ENCODE assay signal across 13 cellular contexts in the genomic region with DNA sequence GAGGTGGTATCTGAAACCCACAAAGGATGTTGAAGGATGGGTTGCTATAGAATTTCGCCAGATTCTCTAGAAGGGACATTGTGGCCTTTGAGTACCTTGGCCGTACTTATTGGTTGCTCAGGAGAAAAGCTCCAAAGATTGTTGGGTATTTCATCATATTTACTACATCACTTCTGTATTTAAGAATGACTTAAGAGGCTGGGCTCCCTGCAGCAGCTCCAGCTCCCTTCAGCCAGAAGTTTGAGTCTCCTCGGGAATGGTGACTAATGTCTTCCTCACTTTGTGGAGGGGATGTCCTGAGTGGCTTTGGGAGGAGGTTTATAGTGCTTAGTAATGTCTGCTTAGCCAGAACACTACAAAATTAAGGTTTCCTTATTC. TPM values are rescaled to one million over a fixed set of nuclear protein-coding genes. Genes with fewer than 3 reads are reported as not detected.
DNase-seq lines count a peak whose midpoint lies in the region; ATAC-seq, FAIRE-seq and TF ChIP-seq lines count a peak whose summit lies in the region.
"Had no signal": no experiment of that assay in that cellular context is flagged by ENCODE, and none has a peak within 500 bp of the region (broad histone marks: within the 10 kb centered on the region; RNA-seq: fewer than 3 reads in every experiment).

No MANE protein-coding gene starts in this region.

- H4K20me1 ChIP-seq in mammary epithelial cell (ENCODE audit: insufficient read depth, low read length), result no peaks in the 10 kb centered on the region
- H4K20me1 ChIP-seq in keratinocyte (ENCODE audit: control insufficient read depth, extremely low read depth, insufficient read depth, low read length), result no peaks in the 10 kb centered on the region

- POLR2A ChIA-PET in activated CD4-positive, alpha-beta memory T cell treated with anti-CD3 and anti-CD28 coated beads, Interleukin-2, amount 10 ng/mL, durations not matched to agents 7 days and 5 days (lab: Charles Lee), result no interaction called here

- no peak for TF ChIP-seq CTCF in mammary epithelial cell (conservative IDR thresholded peaks at IDR 0.05 in 1 of 2, IDR thresholded peaks at IDR 0.05 in 1 of 2; ENCODE audit: extremely low read depth in 1 of 2, insufficient read depth in 1 of 2, low read depth in 1 of 2, low read length in 2 of 2)
- no peak for TF ChIP-seq CTCF in keratinocyte (optimal IDR thresholded peaks at IDR 0.05 in 1 of 3, IDR thresholded peaks at IDR 0.05 in 1 of 3, conservative IDR thresholded peaks at IDR 0.05 in 1 of 3; ENCODE audit: extremely low read depth in 1 of 3, insufficient read depth in 2 of 3, low read length in 3 of 3)
- no peak for TF ChIP-seq CTCF in stomach (IDR thresholded peaks at IDR 0.05)

- peak; percentile 69 for FAIRE-seq in keratinocyte (lab: Jason Lieb, UNC)
- FAIRE-seq: kidney had no signal

- H3K9me3 Mint-ChIP-seq in activated CD4-positive, alpha-beta memory T cell treated with anti-CD3 and anti-CD28 coated beads, Interleukin-2, amount 10 ng/mL, durations not matched to agents 7 days and 5 days, result no peaks in the 10 kb centered on the region
- H3K9me3 Mint-ChIP-seq: activated T-cell treated with anti-CD3 and anti-CD28 coated beads, Interleukin-2, amount 50 U/mL, for 4 hours; dendritic cell treated with granulocyte-macrophage colony-stimulating factor and Interleukin-4, amounts not matched to agents 40 ng/mL and 50 ng/mL, for 4 days had no signal

- dilution Hi-C loops in mammary epithelial cell (cut with HindIII; ENCODE audit: low sequenced_read_pairs), result no loop called here
- dilution Hi-C loops in keratinocyte (cut with MboI; ENCODE audit: extremely low pct_ligation_motif_present, low sequenced_read_pairs), result no loop called here

- 57% methylated on average over 3 of the region's 3 CpGs for WGBS in mammary epithelial cell (ENCODE audit: low coverage, missing lambda C conversion rate)
- WGBS in stomach, 5 donors, result 80 to 89% (median 82%) methylated on average over 3 of the region's 3 CpGs

- ATAC-seq in Right ventricle myocardium inferior (peak; percentile 80), GM19395 (IDR thresholded peaks at IDR 0.05; ENCODE audit: unreplicated experiment) (no peak)
- ATAC-seq: activated T-cell treated with anti-CD3 and anti-CD28 coated beads, Interleukin-2, amount 50 U/mL, for 4 hours had no signal

- no peak overlapping the region for H3K4me3 Mint-ChIP-seq in activated CD4-positive, alpha-beta memory T cell treated with anti-CD3 and anti-CD28 coated beads, Interleukin-2, amount 10 ng/mL, durations not matched to agents 7 days and 5 days
- H3K4me3 Mint-ChIP-seq: activated T-cell treated with anti-CD3 and anti-CD28 coated beads, Interleukin-2, amount 50 U/mL, for 4 hours; dendritic cell treated with granulocyte-macrophage colony-stimulating factor and Interleukin-4, amounts not matched to agents 40 ng/mL and 50 ng/mL, for 4 days had no signal

- H3K4me3 ChIP-seq in mammary epithelial cell (replicated peaks in 1 of 3; ENCODE audit: insufficient read depth in 1 of 3, low read depth in 2 of 3, low read length in 3 of 3) (no peak overlapping the region), keratinocyte (ENCODE audit: control insufficient read depth in 2 of 3, extremely low read depth in 1 of 3, insufficient read depth in 2 of 3, low read depth in 1 of 3, low read length in 3 of 3) (no peak overlapping the region), stomach (no peak overlapping the region)

- TF ChIP-seq POLR2A in stomach (IDR thresholded peaks at IDR 0.05), result no peak

- no peaks in the 10 kb centered on the region for H3K27me3 Mint-ChIP-seq in activated CD4-positive, alpha-beta memory T cell treated with anti-CD3 and anti-CD28 coated beads, Interleukin-2, amount 10 ng/mL, durations not matched to agents 7 days and 5 days
- H3K27me3 Mint-ChIP-seq: dendritic cell treated with granulocyte-macrophage colony-stimulating factor and Interleukin-4, amounts not matched to agents 40 ng/mL and 50 ng/mL, for 4 days had no signal

- in situ Hi-C loops in mammary epithelial cell (cut with MboI; ENCODE audit: low sequenced_read_pairs in 2 of 2), result no loop called here

- no peaks in the 10 kb centered on the region for H3K9me1 ChIP-seq in keratinocyte (ENCODE audit: control insufficient read depth, extremely low read depth, insufficient read depth, low read length)

- H3K4me1 ChIP-seq in mammary epithelial cell (ENCODE audit: insufficient read depth, low read length) (peaks cover 13% of the 10 kb centered on the region), keratinocyte (ENCODE audit: control insufficient read depth, extremely low read depth, insufficient read depth, low read length) (peaks cover 11% of the 10 kb centered on the region), stomach (peaks cover 0 to 4% (median 0%) of the 10 kb centered on the region in 4 donors)

- TF ChIP-seq EP300 in stomach (IDR thresholded peaks at IDR 0.05), result no peak

- no peak for DNase-seq in Right ventricle myocardium inferior (ENCODE audit: missing footprints)
- DNase-seq in cardiac septum (ENCODE audit: low spot score), result no peak
- peak; percentile 85 for DNase-seq in mammary epithelial cell
- DNase-seq in keratinocyte (ENCODE audit: low read depth, low spot score), result no peak
- DNase-seq in activated CD4-positive, alpha-beta memory T cell treated with anti-CD3 and anti-CD28 coated beads, Interleukin-2, amount 10 ng/mL, durations not matched to agents 7 days and 5 days, result no peak
- no peak for DNase-seq in stomach
- no peak for DNase-seq in mucosa of gallbladder (ENCODE audit: low spot score)
- DNase-seq: ACHN; activated T-cell treated with anti-CD3 and anti-CD28 coated beads, Interleukin-2, amount 50 U/mL, for 4 hours; kidney; NCI-H69 had no signal

- no peaks in the 10 kb centered on the region for H3K36me3 Mint-ChIP-seq in activated CD4-positive, alpha-beta memory T cell treated with anti-CD3 and anti-CD28 coated beads, Interleukin-2, amount 10 ng/mL, durations not matched to agents 7 days and 5 days (ENCODE audit: low read depth)

- no TSS peak for BruUV-seq in mammary epithelial cell (replicated peaks; lab: Mats Ljungman, UMichigan)

- H3K4me2 ChIP-seq in mammary epithelial cell (ENCODE audit: insufficient read depth, low read depth, low read length) (no peak overlapping the region), keratinocyte (ENCODE audit: control insufficient read depth, extremely low read depth, insufficient read depth, low read depth, low read length) (peak overlapping the region; percentile 38)

- CTCF ChIA-PET in mammary epithelial cell (lab: Charles Lee; ENCODE audit: low non-redundant PET), result no interaction called here
- CTCF ChIA-PET in activated CD4-positive, alpha-beta memory T cell treated with anti-CD3 and anti-CD28 coated beads, Interleukin-2, amount 10 ng/mL, durations not matched to agents 7 days and 5 days (lab: Charles Lee), result no interaction called here

- H3K27ac Mint-ChIP-seq in activated CD4-positive, alpha-beta memory T cell treated with anti-CD3 and anti-CD28 coated beads, Interleukin-2, amount 10 ng/mL, durations not matched to agents 7 days and 5 days, result no peak overlapping the region
- H3K27ac Mint-ChIP-seq: dendritic cell treated with granulocyte-macrophage colony-stimulating factor and Interleukin-4, amounts not matched to agents 40 ng/mL and 50 ng/mL, for 4 days had no signal

- intact Hi-C loops in Right ventricle myocardium inferior (cut with DNase I) (no loop called here), cardiac septum (cut with DNase I) (no loop called here), mammary epithelial cell (cut with micrococcal nuclease) (no loop called here), stomach (cut with DNase I; ENCODE audit: low total_unique reads) (no loop called here)

- H3K9ac ChIP-seq in mammary epithelial cell (ENCODE audit: insufficient read depth, low read length) (no peak overlapping the region), keratinocyte (ENCODE audit: control insufficient read depth, extremely low read depth, insufficient read depth, low read length) (no peak overlapping the region)

- no peaks in the 10 kb centered on the region for H3K9me3 ChIP-seq in mammary epithelial cell (replicated peaks; ENCODE audit: insufficient read depth, low read length)
- H3K9me3 ChIP-seq in keratinocyte (ENCODE audit: control insufficient read depth, low read depth, low read length), result no peaks in the 10 kb centered on the region
- H3K9me3 ChIP-seq in stomach, result no peaks in the 10 kb centered on the region

- H3K27me3 ChIP-seq in mammary epithelial cell (ENCODE audit: insufficient read depth, low read length), result no peaks in the 10 kb centered on the region
- no peaks in the 10 kb centered on the region for H3K27me3 ChIP-seq in keratinocyte (ENCODE audit: control insufficient read depth, extremely low read depth, insufficient read depth, low read length)
- H3K27me3 ChIP-seq in stomach, result no peaks in the 10 kb centered on the region

- no peaks in the 10 kb centered on the region for H3K36me3 ChIP-seq in mammary epithelial cell (ENCODE audit: insufficient read depth, low read length)
- H3K36me3 ChIP-seq in keratinocyte (ENCODE audit: control insufficient read depth in 2 of 2, extremely low read depth in 1 of 2, insufficient read depth in 2 of 2, low read length in 2 of 2), result no peaks in the 10 kb centered on the region
- peaks cover 4 to 55% (median 44%) of the 10 kb centered on the region in 4 donors for H3K36me3 ChIP-seq in stomach

- H3K27ac ChIP-seq in mammary epithelial cell (ENCODE audit: insufficient read depth, low read depth, low read length) (no peak overlapping the region), keratinocyte (ENCODE audit: control insufficient read depth, insufficient read depth, low read length) (peak overlapping the region; percentile 27), stomach (peak overlapping the region in 2 of 5 donors; percentile 10 to 51)

- no peaks in the 10 kb centered on the region for H3K4me1 Mint-ChIP-seq in activated CD4-positive, alpha-beta memory T cell treated with anti-CD3 and anti-CD28 coated beads, Interleukin-2, amount 10 ng/mL, durations not matched to agents 7 days and 5 days

- H2AFZ ChIP-seq in mammary epithelial cell (ENCODE audit: low read depth, low read length) (no peak overlapping the region), keratinocyte (ENCODE audit: control insufficient read depth, low read length) (no peak overlapping the region)

- H3K79me2 ChIP-seq in mammary epithelial cell (ENCODE audit: insufficient read depth, low read length) (no peaks in the 10 kb centered on the region), keratinocyte (ENCODE audit: control insufficient read depth, insufficient read depth, low read length) (no peaks in the 10 kb centered on the region)

RNA-seq across cellular contexts. Expression of a gene that starts 18.1 kb away (rescaled TPM):
- 3.5 TPM for total RNA-seq in Right ventricle myocardium inferior
- total RNA-seq in cardiac septum, result 2.1 TPM
- 1 to 10 TPM; 3.6 to 6.8 TPM for total RNA-seq in mammary epithelial cell
- polyA plus RNA-seq in mammary epithelial cell, result 1.9 TPM
- 1.3 TPM for polyA minus RNA-seq in mammary epithelial cell
- polyA plus RNA-seq in keratinocyte, result 1.5 to 1.8 TPM (median 1.7 TPM) in 3 replicates
- polyA plus RNA-seq in keratinocyte (2011; ENCODE audit: low read depth), result 0.26 TPM
- polyA plus RNA-seq in keratinocyte (2011; cell fraction: cytosol; rRNA removed), result 1.3 and 1.4 TPM in 2 replicates
- polyA plus RNA-seq in keratinocyte (2011; cell fraction: nucleus; rRNA removed), result 3.1 and 3.5 TPM in 2 replicates
- 0.63 and 2.7 TPM in 2 replicates for polyA plus RNA-seq in keratinocyte (2012; ENCODE audit: low replicate concordance)
- 1.5 to 3.9 TPM (median 3.5 TPM) in 3 replicates for polyA minus RNA-seq in keratinocyte
- polyA minus RNA-seq in keratinocyte (2011; cell fraction: cytosol; rRNA and poly(A)+ RNA removed), result 1.2 TPM
- polyA minus RNA-seq in keratinocyte (2011; cell fraction: nucleus; rRNA and poly(A)+ RNA removed), result 3.0 and 3.8 TPM in 2 replicates
- 1 to 10 TPM; 1.5 TPM for total RNA-seq in activated CD4-positive, alpha-beta memory T cell treated with anti-CD3 and anti-CD28 coated beads, Interleukin-2, amount 10 ng/mL, durations not matched to agents 7 days and 5 days
- total RNA-seq in stomach, result 10 to 100 TPM in 2 of 5 donors, 1 to 10 TPM in 2, not detected in 1; 6.4 to 22.8 (median 9.2) TPM
- 1 to 10 TPM; 1.6 to 2.2 (median 1.7) TPM for polyA plus RNA-seq in stomach
- 23.1 TPM for total RNA-seq in mucosa of gallbladder

RNA-seq across cellular contexts. Expression of a gene that starts 37.4 kb away (rescaled TPM):
- total RNA-seq in Right ventricle myocardium inferior (48.1 TPM), cardiac septum (17.3 TPM), mammary epithelial cell (not detected), stomach (10 to 100 TPM in 2 of 5 donors, 1 to 10 TPM in 3; 1.8 to 27.2 (median 8.4) TPM), mucosa of gallbladder (18.8 TPM)
- polyA plus RNA-seq in mammary epithelial cell (not detected), keratinocyte (not detected in 3 replicates), stomach (1 to 10 TPM; 3.2 to 7.2 (median 7.0) TPM)
- polyA minus RNA-seq in mammary epithelial cell (not detected), keratinocyte (not detected in 3 replicates)
- not detected for polyA plus RNA-seq in keratinocyte (2011; ENCODE audit: low read depth)
- not detected in 2 replicates for polyA plus RNA-seq in keratinocyte (2011; cell fraction: cytosol; rRNA removed)
- polyA plus RNA-seq in keratinocyte (2011; cell fraction: nucleus; rRNA removed), result not detected in 2 replicates
- not detected in 2 replicates for polyA plus RNA-seq in keratinocyte (2012; ENCODE audit: low replicate concordance)
- not detected for polyA minus RNA-seq in keratinocyte (2011; cell fraction: cytosol; rRNA and poly(A)+ RNA removed)
- polyA minus RNA-seq in keratinocyte (2011; cell fraction: nucleus; rRNA and poly(A)+ RNA removed), result not detected in 2 replicates
- 1 to 10 TPM in 1 of 2 experiments, under 1 TPM in 1; 0.40 to 1.0 TPM for total RNA-seq in activated CD4-positive, alpha-beta memory T cell treated with anti-CD3 and anti-CD28 coated beads, Interleukin-2, amount 10 ng/mL, durations not matched to agents 7 days and 5 days
